8 cellular contexts compared by ENCODE assay signal in the genomic region with DNA sequence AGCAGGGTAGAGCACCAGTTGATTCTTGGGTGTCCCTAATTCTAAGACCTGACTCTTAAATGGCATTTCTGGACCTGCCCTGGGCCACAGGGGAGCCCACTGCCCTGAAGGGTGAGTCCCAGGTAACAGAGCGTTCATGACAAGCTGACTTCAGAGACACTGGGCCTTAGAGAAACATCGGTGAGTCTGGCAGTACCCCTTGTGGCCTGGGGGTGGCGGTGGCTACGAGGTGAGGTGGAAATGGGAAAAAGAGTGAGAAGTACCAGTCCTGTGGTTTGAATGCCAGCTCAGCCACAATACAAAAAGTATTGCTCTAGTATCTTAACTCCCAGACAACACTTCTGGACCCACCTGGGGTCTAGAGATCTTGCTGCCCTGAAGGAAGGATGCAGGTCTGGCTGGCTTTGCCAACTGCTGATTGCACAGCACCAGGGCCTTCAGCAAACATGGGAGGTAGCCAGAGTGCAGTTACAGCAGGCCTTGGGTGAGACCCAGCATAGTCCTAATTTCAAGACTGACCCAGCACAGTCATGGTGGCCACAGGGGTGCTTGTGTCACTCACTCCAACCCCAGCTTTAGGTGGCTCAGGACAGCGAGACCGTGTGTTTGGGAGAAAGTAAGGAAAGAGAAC. TPM values are rescaled to one million over a fixed set of nuclear protein-coding genes. Genes with fewer than 3 reads are reported as not detected.
DNase-seq lines count a peak whose midpoint lies in the region; ATAC-seq and TF ChIP-seq lines count a peak whose summit lies in the region.

No MANE protein-coding gene starts in this region.

- H4K20me1 ChIP-seq in Karpas-422 (ENCODE audit: insufficient read depth, low read depth, low read length), result peaks cover 12% of the 10 kb centered on the region

- H3K9me3 Mint-ChIP-seq in naive thymus-derived CD4-positive, alpha-beta T cell, result no peaks in the 10 kb centered on the region

- H3K9me3 ChIP-seq in Karpas-422 (ENCODE audit: low read length) (no peaks in the 10 kb centered on the region), colonic mucosa (no peaks in the 10 kb centered on the region), thyroid gland (no peaks in the 10 kb centered on the region)
- H3K9me3 ChIP-seq in naive thymus-derived CD4-positive, alpha-beta T cell (ENCODE audit: control insufficient read depth in 2 of 3, low read length in 3 of 3), result no peaks in the 10 kb centered on the region

- WGBS in thyroid gland, 2 donors, result 61 to 70% methylated on average over 6 of the region's 6 CpGs

- CTCF ChIA-PET in naive thymus-derived CD4-positive, alpha-beta T cell (lab: Charles Lee), result interaction anchor here (0.6 to 2.2 kb wide), 15 partner anchors 17 to 253 kb away, joined by 3 to 13 read pairs (median 3); no protein-coding TSS in a partner anchor

- peak; percentile 43 for DNase-seq in GF-D8 (lab: John Stamatoyannopoulos, UW)
- DNase-seq in Karpas-422, result peak; percentile 95
- DNase-seq in activated CD4-positive, CD25-positive, alpha-beta regulatory T cell treated with anti-CD3 and anti-CD28 coated beads, Interleukin-2, amount 50 U/mL, for 72 hours, result peak; percentile 64
- DNase-seq in colonic mucosa, result peak; percentile 71
- peak; percentile 54 to 80 (median 73) for DNase-seq in naive thymus-derived CD4-positive, alpha-beta T cell
- peak; percentile 30 to 51 for DNase-seq in thyroid gland
- no peak for DNase-seq in amniotic stem cell (lab: John Stamatoyannopoulos, UW)

- H2AFZ ChIP-seq in Karpas-422 (ENCODE audit: low read length), result no peak overlapping the region

- no peak for TF ChIP-seq POLR2A in thyroid gland (IDR thresholded peaks at IDR 0.05)

- peak; percentile 65 for ATAC-seq in GM21825 (IDR thresholded peaks at IDR 0.05; ENCODE audit: unreplicated experiment)
- peak; percentile 94 for ATAC-seq in naive thymus-derived CD4-positive, alpha-beta T cell

- H3K4me3 ChIP-seq in Karpas-422 (ENCODE audit: low read length) (peak overlapping the region; percentile 42; the same call in 1 of the 2 replicates), colonic mucosa (no peak overlapping the region), thyroid gland (replicated peaks in 1 of 3) (no peak overlapping the region)
- H3K4me3 ChIP-seq in naive thymus-derived CD4-positive, alpha-beta T cell (ENCODE audit: low read length), result no peak overlapping the region

- H3K36me3 Mint-ChIP-seq in naive thymus-derived CD4-positive, alpha-beta T cell, result peaks cover 0 to 3% (median 2%) of the 10 kb centered on the region in 5 donors

- peaks cover 68% of the 10 kb centered on the region for H3K4me1 ChIP-seq in Karpas-422 (ENCODE audit: low read length)
- no peaks in the 10 kb centered on the region for H3K4me1 ChIP-seq in colonic mucosa
- H3K4me1 ChIP-seq in naive thymus-derived CD4-positive, alpha-beta T cell (ENCODE audit: control insufficient read depth in 2 of 2, insufficient read depth in 2 of 2, low read length in 2 of 2), result peaks cover 11 to 34% of the 10 kb centered on the region in 2 donors
- H3K4me1 ChIP-seq in thyroid gland, result peaks cover 9 to 12% of the 10 kb centered on the region in 2 donors

- H3K27me3 ChIP-seq in Karpas-422 (ENCODE audit: low read length) (no peaks in the 10 kb centered on the region), colonic mucosa (no peaks in the 10 kb centered on the region), thyroid gland (no peaks in the 10 kb centered on the region)
- no peaks in the 10 kb centered on the region for H3K27me3 ChIP-seq in naive thymus-derived CD4-positive, alpha-beta T cell (ENCODE audit: control insufficient read depth in 2 of 2, insufficient read depth in 2 of 2, low read length in 2 of 2)

- H3K27ac Mint-ChIP-seq in naive thymus-derived CD4-positive, alpha-beta T cell, result peak overlapping the region; percentile 65 to 99 (median 95)

- TF ChIP-seq CTCF in colonic mucosa (IDR thresholded peaks at IDR 0.05) (peak; percentile 86), thyroid gland (IDR thresholded peaks at IDR 0.05) (peak in 5 of 6 experiments; percentile 17 to 55 (median 41))

- intact Hi-C loops in colonic mucosa (cut with DNase I) (no loop called here), thyroid gland (cut with DNase I) (no loop called here)
- intact Hi-C loops in naive thymus-derived CD4-positive, alpha-beta T cell (cut with micrococcal nuclease), result loop anchor here (1.0 to 10.0 kb wide), 10 partner anchors 45 to 426 kb away; partner anchors contain the start of genes USP34 (in 2 of the 2), FAM161A (in 1 of the 2) and XPO1 (in 1 of the 2)

- H3K9ac ChIP-seq in Karpas-422 (ENCODE audit: low read length) (peak overlapping the region; percentile 59), colonic mucosa (ENCODE audit: low read depth in 2 of 2, low read length in 2 of 2) (no peak overlapping the region)

- H3K4me3 Mint-ChIP-seq in naive thymus-derived CD4-positive, alpha-beta T cell, result peak overlapping the region in 9 of 10 donors; percentile 16 to 78 (median 58)

- POLR2A ChIA-PET in naive thymus-derived CD4-positive, alpha-beta T cell (lab: Charles Lee), result interaction anchor here (1.0 to 2.2 kb wide), 6 partner anchors 27 to 338 kb away, joined by 3 to 21 read pairs (median 6); partner anchors contain the start of gene XPO1

- no peaks in the 10 kb centered on the region for H3K9me2 ChIP-seq in Karpas-422 (replicated peaks; ENCODE audit: insufficient read depth, low read length)

- H3K4me2 ChIP-seq in Karpas-422 (ENCODE audit: low read depth, low read length, poor library complexity, severe bottlenecking), result peak overlapping the region; percentile 60

- peaks cover 100% of the 10 kb centered on the region for H3K79me2 ChIP-seq in Karpas-422 (ENCODE audit: low read length)

- H3K4me1 Mint-ChIP-seq in naive thymus-derived CD4-positive, alpha-beta T cell, result peaks cover 46 to 84% (median 71%) of the 10 kb centered on the region in 7 donors

- no peaks in the 10 kb centered on the region for H3K27me3 Mint-ChIP-seq in naive thymus-derived CD4-positive, alpha-beta T cell

- H3K36me3 ChIP-seq in Karpas-422 (ENCODE audit: insufficient read depth, low read length) (no peaks in the 10 kb centered on the region), colonic mucosa (no peaks in the 10 kb centered on the region), thyroid gland (no peaks in the 10 kb centered on the region)
- no peaks in the 10 kb centered on the region for H3K36me3 ChIP-seq in naive thymus-derived CD4-positive, alpha-beta T cell (ENCODE audit: control insufficient read depth in 2 of 3, insufficient read depth in 3 of 3, low read length in 3 of 3)

- peak overlapping the region; percentile 76 for H3K27ac ChIP-seq in Karpas-422 (ENCODE audit: low read length)
- H3K27ac ChIP-seq in colonic mucosa, result no peak overlapping the region
- H3K27ac ChIP-seq in naive thymus-derived CD4-positive, alpha-beta T cell (ENCODE audit: low read depth, low read length), result peak overlapping the region; percentile 72
- peak overlapping the region in 1 of 3 donors; percentile 40 for H3K27ac ChIP-seq in thyroid gland

RNA-seq across cellular contexts. Expression of gene USP34, which starts 44.5 kb away (rescaled TPM):
- total RNA-seq in Karpas-422 (2014; rRNA removed; shearing (Covaris generic); ENCODE audit: low replicate concordance), result 235 and 376 TPM in 2 replicates
- total RNA-seq in colonic mucosa, result 10 to 100 TPM; 70.8 to 76.3 TPM
- total RNA-seq in naive thymus-derived CD4-positive, alpha-beta T cell, result 100 to 1,000 TPM; 109 to 186 (median 165) TPM
- polyA plus RNA-seq in naive thymus-derived CD4-positive, alpha-beta T cell, result 10 to 100 TPM; 15.3 to 20.4 TPM
- 100 to 1,000 TPM; 171 to 271 (median 231) TPM for total RNA-seq in thyroid gland

Comparison
In these comparisons a context has a peak if more than half of its experiments do, and no peak if none do; other contexts are left out.
1. intact Hi-C loops: an anchor here in naive thymus-derived CD4-positive, alpha-beta T cell (1.0 to 10.0 kb wide); none called in colonic mucosa and thyroid gland.